Comparison of ENCODE assay signal across 8 cellular contexts in genomic region chr22:22810018-22810427, GRCh38.
DNase-seq lines count a peak whose midpoint lies in the region; ATAC-seq and TF ChIP-seq lines count a peak whose summit lies in the region.

No MANE protein-coding gene starts in this region.

- TF ChIP-seq CTCF in activated B cell treated with CpG ODN at 0.5 μM for 24 hours (IDR thresholded peaks at IDR 0.05) (peak; percentile 80), mucosa of descending colon (IDR thresholded peaks at IDR 0.05) (peak; percentile 45)

- no peaks in the 10 kb centered on the region for H3K9me3 Mint-ChIP-seq in activated CD4-positive, alpha-beta T cell treated with anti-CD3 and anti-CD28 coated beads, Interleukin-2, amount 10 ng/mL, durations not matched to agents 7 days and 5 days
- no peaks in the 10 kb centered on the region for H3K9me3 Mint-ChIP-seq in activated B cell treated with CpG ODN at 0.5 μM for 24 hours

- intact Hi-C loops in activated B cell treated with CpG ODN at 0.5 μM for 24 hours (cut with micrococcal nuclease) (loop anchor here (1.0 kb wide), 3 partner anchors 22 to 144 kb away; no protein-coding TSS in a partner anchor), mucosa of descending colon (cut with DNase I, micrococcal nuclease) (no loop called here)

- H3K4me1 ChIP-seq in mucosa of descending colon (ENCODE audit: low read depth), result no peaks in the 10 kb centered on the region

- H3K27ac Mint-ChIP-seq in activated CD4-positive, alpha-beta T cell treated with anti-CD3 and anti-CD28 coated beads, Interleukin-2, amount 10 ng/mL, durations not matched to agents 7 days and 5 days, result no peak overlapping the region
- H3K27ac Mint-ChIP-seq in activated B cell treated with CpG ODN at 0.5 μM for 24 hours, result no peak overlapping the region

- peaks cover 28% of the 10 kb centered on the region for H3K27me3 Mint-ChIP-seq in activated CD4-positive, alpha-beta T cell treated with anti-CD3 and anti-CD28 coated beads, Interleukin-2, amount 10 ng/mL, durations not matched to agents 7 days and 5 days
- peaks cover 3% of the 10 kb centered on the region for H3K27me3 Mint-ChIP-seq in activated B cell treated with CpG ODN at 0.5 μM for 24 hours

- CTCF ChIA-PET in activated CD4-positive, alpha-beta T cell treated with anti-CD3 and anti-CD28 coated beads, Interleukin-2, amount 10 ng/mL, durations not matched to agents 7 days and 5 days (lab: Charles Lee), result interaction anchor here (1.0 to 1.3 kb wide), 2 partner anchors 9 to 318 kb away, joined by 3 read pairs; no protein-coding TSS in a partner anchor
- CTCF ChIA-PET in activated B cell treated with CpG ODN at 0.5 μM for 24 hours (lab: Charles Lee), result interaction anchor here (0.6 to 9.8 kb wide), 35 partner anchors 9 to 318 kb away, joined by 3 to 151 read pairs (median 5); no protein-coding TSS in a partner anchor

- peaks cover 24% of the 10 kb centered on the region for H3K4me1 Mint-ChIP-seq in activated CD4-positive, alpha-beta T cell treated with anti-CD3 and anti-CD28 coated beads, Interleukin-2, amount 10 ng/mL, durations not matched to agents 7 days and 5 days
- peaks cover 21% of the 10 kb centered on the region for H3K4me1 Mint-ChIP-seq in activated B cell treated with CpG ODN at 0.5 μM for 24 hours

- H3K36me3 Mint-ChIP-seq in activated CD4-positive, alpha-beta T cell treated with anti-CD3 and anti-CD28 coated beads, Interleukin-2, amount 10 ng/mL, durations not matched to agents 7 days and 5 days (ENCODE audit: low read depth), result no peaks in the 10 kb centered on the region
- no peaks in the 10 kb centered on the region for H3K36me3 Mint-ChIP-seq in activated B cell treated with CpG ODN at 0.5 μM for 24 hours (ENCODE audit: low read depth)

- peak; percentile 76 for ATAC-seq in activated B cell treated with CpG ODN at 0.5 μM for 24 hours (ENCODE audit: low read depth)
- ATAC-seq in mucosa of descending colon, result peak; percentile 90
- peak; percentile 86 for ATAC-seq in stimulated activated naive CD8-positive, alpha-beta T cell treated with anti-CD3 and anti-CD28 coated beads, Interleukin-15, Interleukin-2, amounts not matched to agents 100 U/mL and 50 U/mL, for 24 hours
- ATAC-seq in HG02870 (IDR thresholded peaks at IDR 0.05; ENCODE audit: unreplicated experiment), result no peak

- peak; percentile 35 to 48 for DNase-seq in activated CD4-positive, alpha-beta T cell treated with anti-CD3 and anti-CD28 coated beads for 24 hours (ENCODE audit: low read depth in 2 of 2)
- DNase-seq in activated CD4-positive, alpha-beta T cell treated with anti-CD3 and anti-CD28 coated beads, Interleukin-2, amount 10 ng/mL, durations not matched to agents 7 days and 5 days, result no peak
- DNase-seq in activated B cell treated with CpG ODN at 0.5 μM for 24 hours (peak; percentile 60), cerebellar cortex (ENCODE audit: low spot score) (peak; percentile 44), mucosa of descending colon (peak in 2 of 3 donors; percentile 61 to 80), occipital lobe (lab: John Stamatoyannopoulos, UW) (no peak)
- DNase-seq in stimulated activated naive CD8-positive, alpha-beta T cell treated with anti-CD3 and anti-CD28 coated beads, Interleukin-15, Interleukin-2, amounts not matched to agents 100 U/mL and 50 U/mL, for 24 hours, result peak; percentile 83

- POLR2A ChIA-PET in activated CD4-positive, alpha-beta T cell treated with anti-CD3 and anti-CD28 coated beads, Interleukin-2, amount 10 ng/mL, durations not matched to agents 7 days and 5 days (lab: Charles Lee), result no interaction called here
- POLR2A ChIA-PET in activated B cell treated with CpG ODN at 0.5 μM for 24 hours (lab: Charles Lee), result interaction anchor here (0.6 to 4.4 kb wide), 7 partner anchors 9 to 125 kb away, joined by 3 to 17 read pairs (median 5); no protein-coding TSS in a partner anchor

- no peak overlapping the region for H3K4me3 Mint-ChIP-seq in activated CD4-positive, alpha-beta T cell treated with anti-CD3 and anti-CD28 coated beads, Interleukin-2, amount 10 ng/mL, durations not matched to agents 7 days and 5 days
- H3K4me3 Mint-ChIP-seq in activated B cell treated with CpG ODN at 0.5 μM for 24 hours, result no peak overlapping the region

- H3K9me3 ChIP-seq in mucosa of descending colon, result no peaks in the 10 kb centered on the region

- H3K4me3 ChIP-seq in mucosa of descending colon, result no peak overlapping the region

- no peaks in the 10 kb centered on the region for H3K36me3 ChIP-seq in mucosa of descending colon (ENCODE audit: low read depth)

Comparison
In these comparisons a context has a peak if more than half of its experiments do, and no peak if none do; other contexts are left out.
1. DNase-seq: peak in activated CD4-positive, alpha-beta T cell treated with anti-CD3 and anti-CD28 coated beads for 24 hours (2 of 2), activated B cell treated with CpG ODN at 0.5 μM for 24 hours (single experiment), cerebellar cortex (single experiment), mucosa of descending colon (2 of 3) and stimulated activated naive CD8-positive, alpha-beta T cell treated with anti-CD3 and anti-CD28 coated beads, Interleukin-15, Interleukin-2, amounts not matched to agents 100 U/mL and 50 U/mL, for 24 hours (single experiment); none in activated CD4-positive, alpha-beta T cell treated with anti-CD3 and anti-CD28 coated beads, Interleukin-2, amount 10 ng/mL, durations not matched to agents 7 days and 5 days (single experiment) and occipital lobe (single experiment).